Comparison of ENCODE assay signal across 10 cellular contexts in genomic region chr17:35740997-35741931, GRCh38. TPM values are rescaled to one million over a fixed set of nuclear protein-coding genes. Genes with fewer than 3 reads are reported as not detected.
DNase-seq lines count a peak whose midpoint lies in the region; ATAC-seq and TF ChIP-seq lines count a peak whose summit lies in the region.
"Had no signal": no experiment of that assay in that cellular context is flagged by ENCODE, and none has a peak within 500 bp of the region (broad histone marks: within the 10 kb centered on the region; RNA-seq: fewer than 3 reads in every experiment).

No MANE protein-coding gene starts in this region.

- H3K36me3 Mint-ChIP-seq in activated naive CD4-positive, alpha-beta T cell treated with anti-CD3 and anti-CD28 coated beads, Interleukin-2, amount 10 ng/mL, durations not matched to agents 7 days and 5 days: no peaks in the 10 kb centered on the region
- H3K36me3 Mint-ChIP-seq in immature natural killer cell: no peaks in the 10 kb centered on the region

- no peaks in the 10 kb centered on the region for H3K9me3 Mint-ChIP-seq in activated naive CD4-positive, alpha-beta T cell treated with anti-CD3 and anti-CD28 coated beads, Interleukin-2, amount 10 ng/mL, durations not matched to agents 7 days and 5 days
- no peaks in the 10 kb centered on the region for H3K9me3 Mint-ChIP-seq in immature natural killer cell

- peak overlapping the region; percentile 9 to 37 (median 25) for H3K4me3 ChIP-seq in stomach

- intact Hi-C loops in stomach (cut with DNase I; ENCODE audit: low total_unique reads): no loop called here

- no peaks in the 10 kb centered on the region for H3K9me3 ChIP-seq in stomach

- no peak for TF ChIP-seq EP300 in stomach (IDR thresholded peaks at IDR 0.05)

- ATAC-seq in HG02642 (IDR thresholded peaks at IDR 0.05; ENCODE audit: poor library complexity, unreplicated experiment) (no peak), HG02852 (IDR thresholded peaks at IDR 0.05; ENCODE audit: unreplicated experiment) (no peak)

- CTCF ChIA-PET in activated naive CD4-positive, alpha-beta T cell treated with anti-CD3 and anti-CD28 coated beads, Interleukin-2, amount 10 ng/mL, durations not matched to agents 7 days and 5 days (lab: Charles Lee): no interaction called here

- 10 to 21% (median 19%) methylated on average over 25 to 73 of the region's 73 CpGs for WGBS in stomach, 5 donors

- H3K27ac Mint-ChIP-seq in activated naive CD4-positive, alpha-beta T cell treated with anti-CD3 and anti-CD28 coated beads, Interleukin-2, amount 10 ng/mL, durations not matched to agents 7 days and 5 days: peak overlapping the region; percentile 58
- no peak overlapping the region for H3K27ac Mint-ChIP-seq in immature natural killer cell

- H3K4me1 ChIP-seq in stomach: peaks cover 5 to 11% (median 8%) of the 10 kb centered on the region in 4 donors

- H3K4me3 Mint-ChIP-seq in activated naive CD4-positive, alpha-beta T cell treated with anti-CD3 and anti-CD28 coated beads, Interleukin-2, amount 10 ng/mL, durations not matched to agents 7 days and 5 days: peak overlapping the region; percentile 7
- peak overlapping the region in 3 of 5 donors; percentile 5 to 52 (median 46) for H3K4me3 Mint-ChIP-seq in immature natural killer cell

- H3K27me3 ChIP-seq in stomach: peaks cover 4 to 77% (median 30%) of the 10 kb centered on the region in 3 donors

- H3K27me3 Mint-ChIP-seq in activated naive CD4-positive, alpha-beta T cell treated with anti-CD3 and anti-CD28 coated beads, Interleukin-2, amount 10 ng/mL, durations not matched to agents 7 days and 5 days: peaks cover 71% of the 10 kb centered on the region
- peaks cover 6 to 15% (median 11%) of the 10 kb centered on the region in 3 donors for H3K27me3 Mint-ChIP-seq in immature natural killer cell (ENCODE audit: low read depth in 3 of 3)

- peak; percentile 63 for DNase-seq in activated CD8-positive, alpha-beta memory T cell treated with anti-CD3 and anti-CD28 coated beads, Interleukin-2, amount 50 U/mL, for 48 hours
- DNase-seq in activated CD8-positive, alpha-beta memory T cell treated with anti-CD3 and anti-CD28 coated beads, Interleukin-2, amount 50 U/mL, for 4 hours: no peak
- DNase-seq in activated naive CD4-positive, alpha-beta T cell treated with anti-CD3 and anti-CD28 coated beads, Interleukin-2, amount 10 ng/mL, durations not matched to agents 7 days and 5 days: peak; percentile 49
- DNase-seq in immature natural killer cell: peak in 2 of 3 donors; percentile 19 to 21
- DNase-seq in stomach: no peak
- DNase-seq in HCEC 1CT: no peak
- DNase-seq: caudate nucleus had no signal

- H3K27ac ChIP-seq in stomach: no peak overlapping the region

- peaks cover 9% of the 10 kb centered on the region for H3K4me1 Mint-ChIP-seq in activated naive CD4-positive, alpha-beta T cell treated with anti-CD3 and anti-CD28 coated beads, Interleukin-2, amount 10 ng/mL, durations not matched to agents 7 days and 5 days
- H3K4me1 Mint-ChIP-seq in immature natural killer cell: peaks cover 5 to 10% of the 10 kb centered on the region in 2 donors

- no peak for TF ChIP-seq CTCF in stomach (IDR thresholded peaks at IDR 0.05)

- no peaks in the 10 kb centered on the region for H3K36me3 ChIP-seq in stomach

- TF ChIP-seq POLR2A in stomach (IDR thresholded peaks at IDR 0.05): no peak

RNA-seq across cellular contexts. Expression of gene RASL10B, which starts 9.8 kb away (rescaled TPM):
- polyA plus RNA-seq in immature natural killer cell: not detected
- total RNA-seq in stomach: under 1 TPM in 3 of 5 donors, not detected in 2; 0.37 to 0.89 (median 0.43) TPM
- polyA plus RNA-seq in stomach: 1 to 10 TPM in 1 of 3 donors, under 1 TPM in 2; 0.31 to 1.4 (median 0.75) TPM

RNA-seq across cellular contexts. Expression of gene GAS2L2, which starts 11.8 kb away (rescaled TPM):
- polyA plus RNA-seq in immature natural killer cell: not detected
- under 1 TPM in 1 of 5 donors, not detected in 4; under 0.01 TPM for total RNA-seq in stomach
- polyA plus RNA-seq in stomach: under 1 TPM in 1 of 3 donors, not detected in 2; 0.05 TPM
- total RNA-seq: G401 had no signal

RNA-seq across cellular contexts. Expression of gene C17orf50, which starts 19.4 kb away (rescaled TPM):
- polyA plus RNA-seq in immature natural killer cell (under 1 TPM in 2 of 3 donors, not detected in 1; 0.28 to 0.34 TPM), stomach (not detected)
- not detected for total RNA-seq in stomach
- total RNA-seq: G401 had no signal

RNA-seq across cellular contexts. Expression of gene MMP28, which starts 54.2 kb away (rescaled TPM):
- polyA plus RNA-seq in immature natural killer cell: not detected
- 10 to 100 TPM in 4 of 5 donors, 1 to 10 TPM in 1; 2.2 to 75.0 (median 20.6) TPM for total RNA-seq in stomach
- polyA plus RNA-seq in stomach: 10 to 100 TPM in 1 of 3 donors, 1 to 10 TPM in 2; 3.1 to 21.0 (median 6.1) TPM
- total RNA-seq: G401 had no signal

Comparison
In these comparisons a context has a peak if more than half of its experiments do, and no peak if none do; other contexts are left out.
1. DNase-seq: peak in activated CD8-positive, alpha-beta memory T cell treated with anti-CD3 and anti-CD28 coated beads, Interleukin-2, amount 50 U/mL, for 48 hours (single experiment), activated naive CD4-positive, alpha-beta T cell treated with anti-CD3 and anti-CD28 coated beads, Interleukin-2, amount 10 ng/mL, durations not matched to agents 7 days and 5 days (single experiment) and immature natural killer cell (2 of 3); none in activated CD8-positive, alpha-beta memory T cell treated with anti-CD3 and anti-CD28 coated beads, Interleukin-2, amount 50 U/mL, for 4 hours (single experiment), stomach (single experiment) and HCEC 1CT (single experiment).